In the genomic region with DNA sequence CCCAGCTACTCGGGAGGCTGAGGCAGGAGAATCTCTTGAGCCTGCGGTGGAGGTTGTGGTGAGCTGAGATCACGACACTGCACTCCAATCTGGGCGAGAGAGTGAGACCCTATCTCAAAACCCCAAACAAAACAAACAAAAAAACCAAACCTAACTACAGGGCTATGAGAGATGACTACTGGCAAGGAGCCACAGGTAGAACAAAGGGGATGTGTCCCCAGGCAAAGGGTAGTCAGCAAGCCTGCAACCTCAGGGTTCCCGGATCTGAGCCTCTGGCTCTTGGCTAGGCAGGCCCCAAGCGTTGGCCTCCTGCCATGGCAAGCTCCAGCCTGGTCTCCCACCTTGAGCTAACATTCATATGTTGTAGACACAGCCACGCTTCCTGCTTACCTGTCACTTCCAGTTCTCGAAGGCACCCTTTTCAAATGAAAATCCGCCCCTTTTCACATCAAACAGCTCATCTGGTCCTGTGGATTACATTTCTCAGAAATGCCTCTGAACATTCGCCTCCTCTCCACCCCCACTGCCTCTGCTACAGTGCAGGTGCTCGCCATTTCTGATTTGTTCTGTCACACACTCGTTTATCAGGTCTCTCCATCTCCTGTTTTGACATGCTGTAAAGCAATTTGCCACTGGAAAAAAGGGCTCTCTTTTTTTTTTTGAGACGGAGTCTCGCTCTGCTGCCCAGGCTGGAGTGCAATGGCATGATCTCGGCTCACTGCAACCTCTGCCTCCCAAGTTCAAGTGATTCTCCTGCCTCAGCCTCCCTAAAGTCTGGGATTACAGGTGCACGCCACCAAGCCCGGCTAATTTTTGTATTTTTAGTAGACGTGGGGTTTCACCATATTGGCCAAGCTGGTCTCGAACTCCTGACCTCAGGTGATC, we compare ENCODE assay signal across 9 cellular contexts. TPM values are rescaled to one million over a fixed set of nuclear protein-coding genes. Genes with fewer than 3 reads are reported as not detected.
DNase-seq lines count a peak whose midpoint lies in the region; ATAC-seq, FAIRE-seq and TF ChIP-seq lines count a peak whose summit lies in the region.
"Had no signal": no experiment of that assay in that cellular context is flagged by ENCODE, and none has a peak within 500 bp of the region (broad histone marks: within the 10 kb centered on the region; RNA-seq: fewer than 3 reads in every experiment).

No MANE protein-coding gene starts in this region.

- ATAC-seq in T-helper 17 cell: peak; percentile 86
- peak; percentile 85 for ATAC-seq in K562
- no peak for ATAC-seq in GM19463 (IDR thresholded peaks at IDR 0.05; ENCODE audit: unreplicated experiment)
- ATAC-seq in GM21526 (IDR thresholded peaks at IDR 0.05; ENCODE audit: low FRiP score, unreplicated experiment): no peak
- no peak for ATAC-seq in GM18498 (IDR thresholded peaks at IDR 0.05; ENCODE audit: unreplicated experiment)

- in situ Hi-C loops in K562 (cut with MboI): no loop called here

- no peaks in the 10 kb centered on the region; the same call in 2 of the 3 replicates for H3K36me3 ChIP-seq in K562 (ENCODE audit: control insufficient read depth, insufficient read depth, low read length)
- peaks cover 0 to 9% (median 0%) of the 10 kb centered on the region in 6 donors for H3K36me3 ChIP-seq in spleen

- DNase-seq in HuH-7 (ENCODE audit: low spot score) (peak; percentile 73), T-helper 17 cell (peak; percentile 20 to 38 (median 32)), K562 (ENCODE audit: extremely low read depth in 1 of 4, low spot score in 3 of 4) (peak in 2 of 4 experiments; percentile 37 to 56), spleen (peak; percentile 80), cerebellar nuclear complex (lab: John Stamatoyannopoulos, UW) (no peak)

- POLR2A ChIA-PET in K562 (lab: Yijun Ruan, JAX): interaction anchor here (0.6 to 10.6 kb wide), 5 partner anchors 11 to 1006 kb away, joined by 3 to 75 read pairs (median 4); a partner anchor contains a TSS

- H3K4me1 Mint-ChIP-seq in T-helper 17 cell: peaks cover 30% of the 10 kb centered on the region

- intact Hi-C loops in K562 (cut with micrococcal nuclease) (no loop called here), spleen (cut with DNase I; ENCODE audit: low total_unique reads) (no loop called here)

- H4K20me1 ChIP-seq in K562 (replicated peaks; ENCODE audit: control insufficient read depth, insufficient read depth, low read length): no peaks in the 10 kb centered on the region

- TF ChIP-seq RAD21 in K562 (CRISPR knock-in tag; conservative IDR thresholded peaks at IDR 0.05 in 1 of 2, IDR thresholded peaks at IDR 0.05 in 1 of 2): no peak

- H3K9me3 ChIP-seq in T-helper 17 cell (ENCODE audit: control insufficient read depth, low read length, poor library complexity, severe bottlenecking): no peaks in the 10 kb centered on the region
- no peaks in the 10 kb centered on the region for H3K9me3 ChIP-seq in K562 (replicated peaks; ENCODE audit: control insufficient read depth, insufficient read depth, low read depth, low read length)
- H3K9me3 ChIP-seq in spleen: no peaks in the 10 kb centered on the region

- BruUV-seq in K562 (replicated peaks; lab: Mats Ljungman, UMichigan): no TSS peak

- H3K4me1 ChIP-seq in K562 (replicated peaks in 1 of 2; ENCODE audit: control insufficient read depth in 2 of 2, insufficient read depth in 2 of 2, low read length in 2 of 2): peaks cover 6 to 10% of the 10 kb centered on the region in 2 experiments; a peak in 3 of 5 replicates
- peaks cover 0 to 48% (median 15%) of the 10 kb centered on the region in 6 donors for H3K4me1 ChIP-seq in spleen

- TF ChIP-seq EP300 in K562 (IDR thresholded peaks at IDR 0.05; ENCODE audit: low read length): 0 out of 2 replicates have a peak, but pooled peaks have one; percentile 15

- FAIRE-seq in K562 (lab: Jason Lieb, UNC): no peak
- FAIRE-seq: endometrium had no signal

- H3K9ac ChIP-seq in K562 (ENCODE audit: insufficient read depth in 1 of 2, low read depth in 2 of 2, low read length in 2 of 2): peak overlapping the region in 1 of 2 experiments; percentile 80; a peak in 2 of 4 replicates

- peak overlapping the region; percentile 80 for H3K4me3 Mint-ChIP-seq in T-helper 17 cell

- no peaks in the 10 kb centered on the region for H3K27me3 Mint-ChIP-seq in T-helper 17 cell

- 0 out of 6 replicates have a peak, but pooled peaks of 1 of the 3 experiments have one; percentile 14 for TF ChIP-seq CTCF in K562 (IDR thresholded peaks at IDR 0.05 in 2 of 3, conservative IDR thresholded peaks at IDR 0.05 in 1 of 3; ENCODE audit: insufficient read depth in 2 of 3, low read depth in 1 of 3, low read length in 3 of 3)
- TF ChIP-seq CTCF in spleen (IDR thresholded peaks at IDR 0.05 in 8 of 11, conservative IDR thresholded peaks at IDR 0.05 in 3 of 11): no peak

- no peaks in the 10 kb centered on the region for H3K9me1 ChIP-seq in K562 (ENCODE audit: control insufficient read depth, insufficient read depth, low read length)

- peak overlapping the region; percentile 91 for H3K27ac Mint-ChIP-seq in T-helper 17 cell

- no peak for TF ChIP-seq POLR2A in K562 (conservative IDR thresholded peaks at IDR 0.05)
- TF ChIP-seq POLR2A in spleen (IDR thresholded peaks at IDR 0.05): no peak

- WGBS in K562 (ENCODE audit: insufficient coverage, low coverage, missing lambda C conversion rate): 33% methylated on average over 19 of the region's 19 CpGs
- WGBS in spleen, 5 donors: 70 to 86% (median 86%) methylated on average over 19 of the region's 19 CpGs

- H3K79me2 ChIP-seq in K562 (ENCODE audit: control insufficient read depth, insufficient read depth, low read length): no peaks in the 10 kb centered on the region

- no peaks in the 10 kb centered on the region for H3K36me3 Mint-ChIP-seq in T-helper 17 cell (ENCODE audit: low read depth)

- H3K27me3 ChIP-seq in K562 (ENCODE audit: control insufficient read depth in 2 of 2, insufficient read depth in 2 of 2, low read length in 2 of 2) (no peaks in the 10 kb centered on the region), spleen (replicated peaks in 1 of 7) (no peaks in the 10 kb centered on the region)

- CTCF ChIA-PET in K562 (lab: Yijun Ruan, JAX; ENCODE audit: low intra/inter-chr PET ratio): no interaction called here

- H3K4me3 ChIP-seq in K562 (no peak overlapping the region), spleen (no peak overlapping the region)

- no peak overlapping the region for H2AFZ ChIP-seq in K562 (ENCODE audit: low read depth, low read length)

- peak overlapping the region; percentile 14; the same call in 1 of the 2 replicates for H3K4me2 ChIP-seq in K562 (ENCODE audit: insufficient read depth, low read length)

- H3K27ac ChIP-seq in K562 (ENCODE audit: extremely low read depth, low read depth, low read length): no peak overlapping the region
- H3K27ac ChIP-seq in spleen: peak overlapping the region in 4 of 8 donors; percentile 12 to 55 (median 50)

TF ChIP-seq in K562, 482 proteins besides CTCF, POLR2A, EP300 and RAD21 (continues in another document):
- TF ChIP-seq, protein P1, sequence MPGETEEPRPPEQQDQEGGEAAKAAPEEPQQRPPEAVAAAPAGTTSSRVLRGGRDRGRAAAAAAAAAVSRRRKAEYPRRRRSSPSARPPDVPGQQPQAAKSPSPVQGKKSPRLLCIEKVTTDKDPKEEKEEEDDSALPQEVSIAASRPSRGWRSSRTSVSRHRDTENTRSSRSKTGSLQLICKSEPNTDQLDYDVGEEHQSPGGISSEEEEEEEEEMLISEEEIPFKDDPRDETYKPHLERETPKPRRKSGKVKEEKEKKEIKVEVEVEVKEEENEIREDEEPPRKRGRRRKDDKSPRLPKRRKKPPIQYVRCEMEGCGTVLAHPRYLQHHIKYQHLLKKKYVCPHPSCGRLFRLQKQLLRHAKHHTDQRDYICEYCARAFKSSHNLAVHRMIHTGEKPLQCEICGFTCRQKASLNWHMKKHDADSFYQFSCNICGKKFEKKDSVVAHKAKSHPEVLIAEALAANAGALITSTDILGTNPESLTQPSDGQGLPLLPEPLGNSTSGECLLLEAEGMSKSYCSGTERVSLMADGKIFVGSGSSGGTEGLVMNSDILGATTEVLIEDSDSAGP (CRISPR knock-in tag; IDR thresholded peaks at IDR 0.05): no peak
- TF ChIP-seq MEIS2 (IDR thresholded peaks at IDR 0.05; ENCODE audit: partially characterized antibody): peak; percentile 39
- TF ChIP-seq ZNF282 (CRISPR knock-in tag; IDR thresholded peaks at IDR 0.05): no peak
- TF ChIP-seq SIRT6 (IDR thresholded peaks at IDR 0.05; ENCODE audit: low read depth, low read length): no peak

RNA-seq across cellular contexts. Expression of a gene that starts 13.1 kb away (rescaled TPM):
- total RNA-seq in T-helper 17 cell (100 to 1,000 TPM; 229 to 267 TPM), K562 (2014; rRNA removed) (142 and 192 TPM in 2 replicates), K562 (2014; rRNA removed; fragmentation: Illumina TruSeq; extraction: Trizol) (273 and 317 TPM in 2 replicates), K562 (2015; rRNA removed; fragmentation: Illumina TruSeq; extraction: Trizol) (263 and 277 TPM in 2 replicates), K562 (2021) (307 and 310 TPM in 2 replicates), spleen (100 to 1,000 TPM; 186 to 488 (median 286) TPM)
- 59.8 and 145 TPM in 2 replicates for total RNA-seq in K562 (2011; cell fraction: chromatin; rRNA removed; ENCODE audit: low replicate concordance)
- 44.6 and 49.2 TPM in 2 replicates for total RNA-seq in K562 (2011; cell fraction: nucleolus; rRNA removed)
- total RNA-seq in K562 (2011; cell fraction: nucleoplasm; rRNA removed): 65.8 and 108 TPM in 2 replicates
- polyA plus RNA-seq in K562 (2011; rRNA removed) (246 and 354 TPM in 2 replicates), K562 (2014; fragmentation: Illumina TruSeq; extraction: Trizol) (236 and 249 TPM in 2 replicates), K562 (2014; fragmentation: Nextera tagmentation; extraction: Ambion mirVana) (10 to 100 TPM; 49.0 to 65.1 TPM), K562 (2014; rRNA removed) (205 and 213 TPM in 2 replicates), spleen (100 to 1,000 TPM in 2 of 3 donors, 10 to 100 TPM in 1; 75.5 to 118 (median 115) TPM)
- 68.8 and 143 TPM in 2 replicates for polyA plus RNA-seq in K562 (2011; cell fraction: cytosol; rRNA removed)
- 48.3 and 83.7 TPM in 2 replicates for polyA plus RNA-seq in K562 (2011; cell fraction: nucleus; rRNA removed)
- polyA plus RNA-seq in K562 (2012): 219 and 220 TPM in 2 replicates
- 455 and 468 TPM in 2 replicates for polyA minus RNA-seq in K562 (2011; rRNA and poly(A)+ RNA removed)
- polyA minus RNA-seq in K562 (2011; cell fraction: cytosol; rRNA and poly(A)+ RNA removed): 213 and 229 TPM in 2 replicates
- 50.5 and 86.9 TPM in 2 replicates for polyA minus RNA-seq in K562 (2011; cell fraction: nucleus; rRNA and poly(A)+ RNA removed)

Comparison
In these comparisons a context has a peak if more than half of its experiments do, and no peak if none do; other contexts are left out.
1. DNase-seq: peak in HuH-7 (single experiment), T-helper 17 cell (3 of 3) and spleen (single experiment); none in cerebellar nuclear complex (0 of 2).
2. ATAC-seq: peak in T-helper 17 cell (single experiment) and K562 (single experiment); none in GM19463 (single experiment), GM21526 (single experiment) and GM18498 (single experiment).